ENCODE assay signal across 31 cellular contexts in the genomic region with DNA sequence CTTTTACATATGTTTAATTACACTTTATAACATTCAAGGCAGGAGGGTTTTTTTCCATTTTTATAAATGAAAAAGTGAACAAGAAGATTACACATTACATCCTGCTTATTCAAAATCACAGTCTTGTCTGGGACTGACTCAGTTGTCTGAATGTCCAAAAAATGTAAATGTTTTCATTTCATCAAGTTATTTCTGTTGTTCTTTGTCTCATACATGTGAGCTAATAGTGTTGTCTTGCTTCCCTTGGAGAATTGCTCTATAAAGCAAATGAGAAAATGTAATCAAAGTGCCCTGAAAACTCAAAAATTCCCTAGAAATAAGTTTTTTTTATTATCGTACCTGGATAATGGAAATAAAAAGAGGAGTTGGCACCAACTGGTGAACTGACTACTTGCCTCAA.
"Had no signal": no experiment of that assay in that cellular context is flagged by ENCODE, and none has a peak within 500 bp of the region (broad histone marks: within the 10 kb centered on the region; RNA-seq: fewer than 3 reads in every experiment).

No MANE protein-coding gene starts in this region.

- H3K27ac ChIP-seq: brain microvascular endothelial cell, coronary artery, dorsolateral prefrontal cortex had no signal

- H3K9me3 Mint-ChIP-seq: activated CD8-positive, alpha-beta T cell treated with anti-CD3 and anti-CD28 coated beads for 36 hours; activated T-cell treated with anti-CD3 and anti-CD28 coated beads, Interleukin-2, amount 50 U/mL, for 4 hours; T-helper 2 cell treated with Interferon-gamma antibody and Interleukin-4, amounts not matched to agents 5 μg/mL and 100 μg/mL, for 36 hours had no signal

- H3K4me3 Mint-ChIP-seq: activated CD4-positive, alpha-beta T cell treated with anti-CD3 and anti-CD28 coated beads, Interleukin-2, amount 10 ng/mL, durations not matched to agents 7 days and 5 days; activated CD8-positive, alpha-beta T cell treated with anti-CD3 and anti-CD28 coated beads for 36 hours; activated naive CD8-positive, alpha-beta T cell; activated T-cell treated with anti-CD3 and anti-CD28 coated beads, Interleukin-2, amount 50 U/mL, for 4 hours; activated T-helper 17 cell treated with anti-CD3 and anti-CD28 coated beads, Interleukin-2, amount 50 U/mL, for 72 hours; central memory CD8-positive, alpha-beta T cell; dendritic cell treated with granulocyte-macrophage colony-stimulating factor and Interleukin-4, amounts not matched to agents 40 ng/mL and 50 ng/mL, for 4 days; endodermal cell; T-helper 17 cell; T-helper 2 cell treated with Interferon-gamma antibody and Interleukin-4, amounts not matched to agents 5 μg/mL and 100 μg/mL, for 36 hours had no signal

- H3K4me1 Mint-ChIP-seq: activated CD4-positive, alpha-beta T cell treated with anti-CD3 and anti-CD28 coated beads, Interleukin-2, amount 10 ng/mL, durations not matched to agents 7 days and 5 days; activated T-helper 17 cell treated with anti-CD3 and anti-CD28 coated beads, Interleukin-2, amount 50 U/mL, for 72 hours; central memory CD8-positive, alpha-beta T cell; endodermal cell; T-helper 17 cell had no signal

- H3K36me3 Mint-ChIP-seq: activated naive CD8-positive, alpha-beta T cell had no signal

- ATAC-seq: activated CD8-positive, alpha-beta T cell treated with anti-CD3 and anti-CD28 coated beads for 36 hours; activated T-cell treated with anti-CD3 and anti-CD28 coated beads, Interleukin-2, amount 50 U/mL, for 4 hours; activated T-helper 17 cell treated with anti-CD3 and anti-CD28 coated beads, Interleukin-2, amount 50 U/mL, for 72 hours; esophagus mucosa; T-helper 17 cell had no signal

- H3K4me3 ChIP-seq: coronary artery, dorsolateral prefrontal cortex had no signal

- H3K27me3 ChIP-seq: brain microvascular endothelial cell, dorsolateral prefrontal cortex had no signal

- FAIRE-seq: astrocyte had no signal

- H3K36me3 ChIP-seq: brain microvascular endothelial cell had no signal

- H3K27ac Mint-ChIP-seq: activated CD4-positive, alpha-beta T cell treated with anti-CD3 and anti-CD28 coated beads, Interleukin-2, amount 10 ng/mL, durations not matched to agents 7 days and 5 days; activated CD8-positive, alpha-beta T cell treated with anti-CD3 and anti-CD28 coated beads for 36 hours; activated naive CD8-positive, alpha-beta T cell; activated T-helper 17 cell treated with anti-CD3 and anti-CD28 coated beads, Interleukin-2, amount 50 U/mL, for 72 hours; dendritic cell treated with granulocyte-macrophage colony-stimulating factor and Interleukin-4, amounts not matched to agents 40 ng/mL and 50 ng/mL, for 4 days; endodermal cell; T-helper 17 cell; T-helper 2 cell treated with Interferon-gamma antibody and Interleukin-4, amounts not matched to agents 5 μg/mL and 100 μg/mL, for 36 hours had no signal

- DNase-seq: activated CD4-positive, alpha-beta T cell treated with anti-CD3 and anti-CD28 coated beads for 4 hours; activated CD4-positive, alpha-beta T cell treated with anti-CD3 and anti-CD28 coated beads, Interleukin-2, amount 10 ng/mL, durations not matched to agents 7 days and 5 days; activated CD4-positive, alpha-beta T cell treated with anti-CD3 and anti-CD28 coated beads, Interleukin-2, amount 50 U/mL, for 48 hours; activated CD4-positive, CD25-positive, alpha-beta regulatory T cell; activated CD4-positive, CD25-positive, alpha-beta regulatory T cell treated with anti-CD3 and anti-CD28 coated beads, Interleukin-2, amount 50 U/mL, for 72 hours; activated CD8-positive, alpha-beta memory T cell treated with anti-CD3 and anti-CD28 coated beads for 24 hours; activated CD8-positive, alpha-beta T cell treated with anti-CD3 and anti-CD28 coated beads for 36 hours; activated effector memory CD4-positive, alpha-beta T cell treated with Interleukin-2 at 50 U/mL for 16 hours; activated gamma-delta T cell treated with Interleukin-2 at 50 U/mL for 16 hours; activated naive CD4-positive, alpha-beta T cell treated with anti-CD3 and anti-CD28 coated beads, Interleukin-2, amount 50 U/mL, for 16 hours; activated naive CD4-positive, alpha-beta T cell treated with Interleukin-2 at 50 U/mL for 16 hours; activated T-cell treated with anti-CD3 and anti-CD28 coated beads, Interleukin-2, amount 50 U/mL, for 4 hours; amniotic stem cell; anterior cingulate cortex; dorsolateral prefrontal cortex; effector memory CD4-positive, alpha-beta T cell; endodermal cell; foreskin melanocyte; head of caudate nucleus; hypothalamus; T-helper 17 cell; T1000 had no signal

- H3K27me3 Mint-ChIP-seq: activated CD4-positive, alpha-beta T cell treated with anti-CD3 and anti-CD28 coated beads, Interleukin-2, amount 10 ng/mL, durations not matched to agents 7 days and 5 days; central memory CD8-positive, alpha-beta T cell; dendritic cell treated with granulocyte-macrophage colony-stimulating factor and Interleukin-4, amounts not matched to agents 40 ng/mL and 50 ng/mL, for 4 days; T-helper 17 cell had no signal
